27 cellular contexts compared by ENCODE assay signal in genomic region chr4:135250040-135250439, GRCh38.
"Had no signal": no experiment of that assay in that cellular context is flagged by ENCODE, and none has a peak within 500 bp of the region (broad histone marks: within the 10 kb centered on the region; RNA-seq: fewer than 3 reads in every experiment).

No MANE protein-coding gene starts in this region.

- H3K36me3 Mint-ChIP-seq: memory B cell; naive thymus-derived CD4-positive, alpha-beta T cell; stimulated activated effector memory CD8-positive, alpha-beta T cell treated with anti-CD3 and anti-CD28 coated beads, Interleukin-12 subunit alpha, Interleukin-12 subunit beta, amount 100 ng/mL, for 72 hours had no signal

- H3K4me3 Mint-ChIP-seq: dendritic cell treated with granulocyte-macrophage colony-stimulating factor and Interleukin-4, amounts not matched to agents 40 ng/mL and 50 ng/mL, for 4 days; endodermal cell; memory B cell; naive thymus-derived CD4-positive, alpha-beta T cell; nephron; stimulated activated effector memory CD8-positive, alpha-beta T cell treated with anti-CD3 and anti-CD28 coated beads, Interleukin-12 subunit alpha, Interleukin-12 subunit beta, amount 100 ng/mL, for 72 hours had no signal

- ATAC-seq: esophagus mucosa; gastrocnemius medialis; left lobe of liver; naive thymus-derived CD4-positive, alpha-beta T cell; stimulated activated effector memory CD8-positive, alpha-beta T cell treated with anti-CD3 and anti-CD28 coated beads, Interleukin-12 subunit alpha, Interleukin-12 subunit beta, amount 100 ng/mL, for 72 hours had no signal

- DNase-seq: colonic mucosa; effector CD8-positive, alpha-beta T cell; endodermal cell; foreskin fibroblast; gastrocnemius medialis; head of caudate nucleus; kidney; midbrain; naive thymus-derived CD4-positive, alpha-beta T cell; sigmoid colon; stimulated activated CD4-positive, alpha-beta T cell treated with anti-CD3 and anti-CD28 coated beads, Interleukin-2, amount 100 ng/mL, for 24 hours; stimulated activated CD4-positive, alpha-beta T cell treated with anti-CD3 and anti-CD28 coated beads, Interleukin-4, amount 100 ng/mL, for 24 hours; stimulated activated naive CD4-positive, alpha-beta T cell treated with Interleukin-2 at 50 U/mL for 16 hours; stomach; thyroid gland; trophoblast cell had no signal

- H3K27ac Mint-ChIP-seq: dendritic cell treated with granulocyte-macrophage colony-stimulating factor and Interleukin-4, amounts not matched to agents 40 ng/mL and 50 ng/mL, for 4 days; endodermal cell; memory B cell; naive thymus-derived CD4-positive, alpha-beta T cell; nephron; stimulated activated effector memory CD8-positive, alpha-beta T cell treated with anti-CD3 and anti-CD28 coated beads, Interleukin-12 subunit alpha, Interleukin-12 subunit beta, amount 100 ng/mL, for 72 hours had no signal

- H3K27me3 ChIP-seq: colonic mucosa, gastrocnemius medialis, neutrophil, right atrium auricular region, sigmoid colon, stomach, thyroid gland had no signal

- H3K27me3 Mint-ChIP-seq: dendritic cell treated with granulocyte-macrophage colony-stimulating factor and Interleukin-4, amounts not matched to agents 40 ng/mL and 50 ng/mL, for 4 days; memory B cell; naive thymus-derived CD4-positive, alpha-beta T cell had no signal

- H3K4me1 ChIP-seq: colonic mucosa, gastrocnemius medialis, prostate gland, right atrium auricular region, sigmoid colon, stomach, thyroid gland had no signal

- FAIRE-seq: kidney had no signal

- H3K4me1 Mint-ChIP-seq: endodermal cell; memory B cell; naive thymus-derived CD4-positive, alpha-beta T cell; nephron; stimulated activated effector memory CD8-positive, alpha-beta T cell treated with anti-CD3 and anti-CD28 coated beads, Interleukin-12 subunit alpha, Interleukin-12 subunit beta, amount 100 ng/mL, for 72 hours had no signal

- H3K9me3 ChIP-seq: colonic mucosa, gastrocnemius medialis, neutrophil, prostate gland, right atrium auricular region, sigmoid colon, stomach, thyroid gland had no signal

- H3K4me3 ChIP-seq: colonic mucosa, gastrocnemius medialis, lung, prostate gland, right atrium auricular region, sigmoid colon, stomach, thyroid gland had no signal

- H3K9me3 Mint-ChIP-seq: dendritic cell treated with granulocyte-macrophage colony-stimulating factor and Interleukin-4, amounts not matched to agents 40 ng/mL and 50 ng/mL, for 4 days; endodermal cell; memory B cell; nephron had no signal

- H3K36me3 ChIP-seq: colonic mucosa, gastrocnemius medialis, neutrophil, prostate gland, right atrium auricular region, sigmoid colon, stomach, thyroid gland had no signal

- H3K27ac ChIP-seq: colonic mucosa, epithelial cell of prostate, gastrocnemius medialis, neutrophil, prostate gland, right atrium auricular region, sigmoid colon, stomach, thyroid gland had no signal
